ENCODE assay signal across 7 cellular contexts in genomic region chr7:35200170-35200569, GRCh38. TPM values are rescaled to one million over a fixed set of nuclear protein-coding genes. Genes with fewer than 3 reads are reported as not detected.
"Had no signal": no experiment of that assay in that cellular context is flagged by ENCODE, and none has a peak within 500 bp of the region (broad histone marks: within the 10 kb centered on the region; RNA-seq: fewer than 3 reads in every experiment).

No MANE protein-coding gene starts in this region.

RNA-seq across cellular contexts. Expression of gene TBX20, which starts 53.7 kb away (rescaled TPM):
- total RNA-seq: dermis blood vessel endothelial cell; esophagus squamous epithelium; lower leg skin; mammary epithelial cell; naive thymus-derived CD4-positive, alpha-beta T cell; omental fat pad; suprapubic skin had no signal
- polyA plus RNA-seq: mammary epithelial cell; naive thymus-derived CD4-positive, alpha-beta T cell had no signal
